23 cellular contexts compared by ENCODE assay signal in genomic region chr20:11851646-11852045, GRCh38.
"Had no signal": no experiment of that assay in that cellular context is flagged by ENCODE, and none has a peak within 500 bp of the region (broad histone marks: within the 10 kb centered on the region; RNA-seq: fewer than 3 reads in every experiment).

No MANE protein-coding gene starts in this region.

- H3K27me3 Mint-ChIP-seq: activated B cell treated with CpG ODN at 0.5 μM for 24 hours; activated CD4-positive, alpha-beta memory T cell treated with anti-CD3 and anti-CD28 coated beads, Interleukin-2, amount 10 ng/mL, durations not matched to agents 7 days and 5 days; activated CD8-positive, alpha-beta memory T cell treated with anti-CD3 and anti-CD28 coated beads, Interleukin-2, amount 10 ng/mL, durations not matched to agents 7 days and 5 days; dendritic cell treated with granulocyte-macrophage colony-stimulating factor and Interleukin-4, amounts not matched to agents 40 ng/mL and 50 ng/mL, for 4 days had no signal

- DNase-seq: activated B cell treated with CpG ODN at 0.5 μM for 24 hours; activated CD4-positive, alpha-beta memory T cell treated with anti-CD3 and anti-CD28 coated beads, Interleukin-2, amount 10 ng/mL, durations not matched to agents 7 days and 5 days; activated CD4-positive, alpha-beta T cell treated with anti-CD3 and anti-CD28 coated beads for 48 hours; activated CD8-positive, alpha-beta memory T cell treated with anti-CD3 and anti-CD28 coated beads, Interleukin-2, amount 10 ng/mL, durations not matched to agents 7 days and 5 days; activated naive CD4-positive, alpha-beta T cell; activated naive CD8-positive, alpha-beta T cell treated with anti-CD3 and anti-CD28 coated beads for 36 hours; cerebellar nuclear complex; effector CD8-positive, alpha-beta T cell; hypothalamus; kidney; left lung; midbrain; nephron progenitor cell; nucleus accumbens; posterior cingulate gyrus; right cardiac atrium; stimulated activated CD4-positive, alpha-beta T cell treated with anti-CD3 and anti-CD28 coated beads, Interleukin-15, amount 100 ng/mL, for 24 hours; stimulated activated CD4-positive, alpha-beta T cell treated with anti-CD3 and anti-CD28 coated beads, Interleukin-2, amount 100 ng/mL, for 48 hours; stomach; upper lobe of left lung had no signal

- H3K36me3 ChIP-seq: left lung, stomach, upper lobe of left lung had no signal

- H3K27ac Mint-ChIP-seq: activated B cell treated with CpG ODN at 0.5 μM for 24 hours; activated CD4-positive, alpha-beta memory T cell treated with anti-CD3 and anti-CD28 coated beads, Interleukin-2, amount 10 ng/mL, durations not matched to agents 7 days and 5 days; activated CD8-positive, alpha-beta memory T cell treated with anti-CD3 and anti-CD28 coated beads, Interleukin-2, amount 10 ng/mL, durations not matched to agents 7 days and 5 days; activated naive CD8-positive, alpha-beta T cell treated with anti-CD3 and anti-CD28 coated beads for 36 hours; dendritic cell treated with granulocyte-macrophage colony-stimulating factor and Interleukin-4, amounts not matched to agents 40 ng/mL and 50 ng/mL, for 4 days; nephron progenitor cell had no signal

- H3K36me3 Mint-ChIP-seq: activated CD8-positive, alpha-beta memory T cell treated with anti-CD3 and anti-CD28 coated beads, Interleukin-2, amount 10 ng/mL, durations not matched to agents 7 days and 5 days; activated naive CD8-positive, alpha-beta T cell treated with anti-CD3 and anti-CD28 coated beads for 36 hours had no signal

- H3K4me3 Mint-ChIP-seq: activated B cell treated with CpG ODN at 0.5 μM for 24 hours; activated CD4-positive, alpha-beta memory T cell treated with anti-CD3 and anti-CD28 coated beads, Interleukin-2, amount 10 ng/mL, durations not matched to agents 7 days and 5 days; activated CD8-positive, alpha-beta memory T cell treated with anti-CD3 and anti-CD28 coated beads, Interleukin-2, amount 10 ng/mL, durations not matched to agents 7 days and 5 days; activated naive CD8-positive, alpha-beta T cell treated with anti-CD3 and anti-CD28 coated beads for 36 hours; dendritic cell treated with granulocyte-macrophage colony-stimulating factor and Interleukin-4, amounts not matched to agents 40 ng/mL and 50 ng/mL, for 4 days; nephron progenitor cell had no signal

- H3K27ac ChIP-seq: left lung, skin epidermis, stomach, testis, upper lobe of left lung had no signal

- H3K9me3 ChIP-seq: left lung, stomach, testis, upper lobe of left lung had no signal

- ATAC-seq: activated CD8-positive, alpha-beta memory T cell treated with anti-CD3 and anti-CD28 coated beads, Interleukin-2, amount 10 ng/mL, durations not matched to agents 7 days and 5 days; left lung; right cardiac atrium had no signal

- H3K4me1 ChIP-seq: left lung, testis, upper lobe of left lung had no signal

- H3K4me1 Mint-ChIP-seq: activated B cell treated with CpG ODN at 0.5 μM for 24 hours; activated CD4-positive, alpha-beta memory T cell treated with anti-CD3 and anti-CD28 coated beads, Interleukin-2, amount 10 ng/mL, durations not matched to agents 7 days and 5 days; activated CD8-positive, alpha-beta memory T cell treated with anti-CD3 and anti-CD28 coated beads, Interleukin-2, amount 10 ng/mL, durations not matched to agents 7 days and 5 days; activated naive CD8-positive, alpha-beta T cell treated with anti-CD3 and anti-CD28 coated beads for 36 hours had no signal

- H3K27me3 ChIP-seq: left lung, stomach, testis, upper lobe of left lung had no signal

- H3K4me3 ChIP-seq: left lung, skin epidermis, stomach, testis, upper lobe of left lung had no signal
